In the genomic region with DNA sequence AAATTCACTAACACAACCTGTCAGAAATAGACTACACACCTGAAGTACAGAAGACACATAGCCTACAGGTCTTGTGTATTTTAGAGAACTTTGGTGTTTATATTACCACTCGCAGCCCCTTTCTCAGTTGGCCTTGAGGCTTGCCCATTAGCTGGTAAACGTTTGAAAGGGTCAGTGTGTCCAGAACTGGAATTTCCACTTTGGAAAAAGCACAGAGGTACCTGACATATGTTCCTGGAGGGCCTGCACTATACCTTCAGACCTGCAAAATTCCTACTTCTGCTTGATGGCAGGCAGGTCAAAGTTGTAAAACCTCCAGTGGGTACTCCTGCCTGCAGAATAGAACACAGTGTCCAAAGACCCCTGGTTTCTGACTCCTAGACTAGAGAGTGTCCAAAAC, we compare ENCODE assay signal across 13 cellular contexts. TPM values are rescaled to one million over a fixed set of nuclear protein-coding genes. Genes with fewer than 3 reads are reported as not detected.
DNase-seq lines count a peak whose midpoint lies in the region; ATAC-seq and TF ChIP-seq lines count a peak whose summit lies in the region.
"Had no signal": no experiment of that assay in that cellular context is flagged by ENCODE, and none has a peak within 500 bp of the region (broad histone marks: within the 10 kb centered on the region; RNA-seq: fewer than 3 reads in every experiment).

No MANE protein-coding gene starts in this region.

- H4K20me1 ChIP-seq in hepatocyte (ENCODE audit: insufficient read depth, poor library complexity, severe bottlenecking), result peaks cover 17% of the 10 kb centered on the region

- H3K27ac Mint-ChIP-seq in activated naive CD8-positive, alpha-beta T cell, result no peak overlapping the region
- H3K27ac Mint-ChIP-seq in activated naive CD8-positive, alpha-beta T cell treated with anti-CD3 and anti-CD28 coated beads, Interleukin-2, amount 50 U/mL, for 24 hours, result no peak overlapping the region
- H3K27ac Mint-ChIP-seq in WTC11, result no peak overlapping the region

- peaks cover 5% of the 10 kb centered on the region for H3K27me3 ChIP-seq in hepatocyte
- peaks cover 3% of the 10 kb centered on the region for H3K27me3 ChIP-seq in skeletal muscle satellite cell (ENCODE audit: control insufficient read depth, insufficient read depth, low read length)
- H3K27me3 ChIP-seq: Peyer's patch had no signal

- H3K9me3 ChIP-seq in hepatocyte (ENCODE audit: low read depth), result no peaks in the 10 kb centered on the region
- H3K9me3 ChIP-seq in skeletal muscle satellite cell (replicated peaks; ENCODE audit: low read length), result no peaks in the 10 kb centered on the region
- H3K9me3 ChIP-seq: Peyer's patch had no signal

- no peak for DNase-seq in activated naive CD8-positive, alpha-beta T cell treated with anti-CD3 and anti-CD28 coated beads, Interleukin-2, amount 50 U/mL, for 24 hours
- DNase-seq in WTC11 (ENCODE audit: low spot score) (no peak), hepatocyte (ENCODE audit: low spot score) (no peak), NCI-H345 (lab: John Stamatoyannopoulos, UW) (no peak), NCI-H1105 treated with DMSO at 0.1 percent for 48 hours (lab: John Stamatoyannopoulos, UW) (no peak)
- DNase-seq in activated CD4-positive, alpha-beta T cell treated with anti-CD3 and anti-CD28 coated beads, Interleukin-2, amount 50 U/mL, for 4 hours, result no peak
- DNase-seq: activated naive CD4-positive, alpha-beta T cell treated with Interleukin-2 at 50 U/mL for 16 hours; EL; NCI-H2171; Peyer's patch; T-helper 9 cell had no signal

- H3K27ac ChIP-seq in hepatocyte, result no peak overlapping the region
- H3K27ac ChIP-seq: Peyer's patch had no signal

- peaks cover 58% of the 10 kb centered on the region for H3K79me2 ChIP-seq in hepatocyte

- H3K4me2 ChIP-seq in hepatocyte (peak overlapping the region; percentile 100), skeletal muscle satellite cell (ENCODE audit: low read length) (peak overlapping the region; percentile 69)

- H3K9me2 ChIP-seq in hepatocyte (replicated peaks; ENCODE audit: insufficient read depth), result no peaks in the 10 kb centered on the region

- H3K4me1 Mint-ChIP-seq in activated naive CD8-positive, alpha-beta T cell (ENCODE audit: low read depth), result peaks cover 48% of the 10 kb centered on the region
- peaks cover 27% of the 10 kb centered on the region for H3K4me1 Mint-ChIP-seq in activated naive CD8-positive, alpha-beta T cell treated with anti-CD3 and anti-CD28 coated beads, Interleukin-2, amount 50 U/mL, for 24 hours
- H3K4me1 Mint-ChIP-seq in WTC11, result peaks cover 51% of the 10 kb centered on the region

- ATAC-seq in activated naive CD8-positive, alpha-beta T cell treated with anti-CD3 and anti-CD28 coated beads, Interleukin-2, amount 50 U/mL, for 24 hours, result no peak
- no peak for ATAC-seq in WTC11

- H3K4me3 ChIP-seq in hepatocyte (no peak overlapping the region), skeletal muscle satellite cell (ENCODE audit: low read length) (peak overlapping the region; percentile 41)
- H3K4me3 ChIP-seq: Peyer's patch had no signal

- H3K36me3 Mint-ChIP-seq in activated naive CD8-positive, alpha-beta T cell, result no peaks in the 10 kb centered on the region
- H3K36me3 Mint-ChIP-seq in activated naive CD8-positive, alpha-beta T cell treated with anti-CD3 and anti-CD28 coated beads, Interleukin-2, amount 50 U/mL, for 24 hours (ENCODE audit: low read depth), result no peaks in the 10 kb centered on the region
- no peaks in the 10 kb centered on the region; the same call in 1 of the 2 replicates for H3K36me3 Mint-ChIP-seq in WTC11

- no peaks in the 10 kb centered on the region for H3K36me3 ChIP-seq in hepatocyte (replicated peaks; ENCODE audit: insufficient read depth, low read depth)
- H3K36me3 ChIP-seq in skeletal muscle satellite cell (ENCODE audit: insufficient read depth, low read length), result no peaks in the 10 kb centered on the region
- H3K36me3 ChIP-seq: Peyer's patch had no signal

- 24% methylated on average over 2 of the region's 2 CpGs for WGBS in hepatocyte (ENCODE audit: low lambda C conversion rate, missing lambda C conversion rate)

- CTCF ChIA-PET in WTC11 (lab: Charles Lee), result no interaction called here

- TF ChIP-seq CTCF in WTC11 (IDR thresholded peaks at IDR 0.05), result no peak
- TF ChIP-seq CTCF in hepatocyte (IDR thresholded peaks at IDR 0.05; ENCODE audit: poor library complexity), result no peak

- peak overlapping the region; percentile 73 for H3K4me3 Mint-ChIP-seq in activated naive CD8-positive, alpha-beta T cell
- H3K4me3 Mint-ChIP-seq in activated naive CD8-positive, alpha-beta T cell treated with anti-CD3 and anti-CD28 coated beads, Interleukin-2, amount 50 U/mL, for 24 hours, result no peak overlapping the region
- H3K4me3 Mint-ChIP-seq in WTC11, result peak overlapping the region; percentile 80

- no peaks in the 10 kb centered on the region for H3K9me3 Mint-ChIP-seq in activated naive CD8-positive, alpha-beta T cell (ENCODE audit: low read depth)
- H3K9me3 Mint-ChIP-seq in activated naive CD8-positive, alpha-beta T cell treated with anti-CD3 and anti-CD28 coated beads, Interleukin-2, amount 50 U/mL, for 24 hours, result no peaks in the 10 kb centered on the region
- no peaks in the 10 kb centered on the region for H3K9me3 Mint-ChIP-seq in WTC11

- peaks cover 2% of the 10 kb centered on the region for H3K27me3 Mint-ChIP-seq in activated naive CD8-positive, alpha-beta T cell
- H3K27me3 Mint-ChIP-seq in activated naive CD8-positive, alpha-beta T cell treated with anti-CD3 and anti-CD28 coated beads, Interleukin-2, amount 50 U/mL, for 24 hours, result peaks cover 9% of the 10 kb centered on the region
- peaks cover 38% of the 10 kb centered on the region for H3K27me3 Mint-ChIP-seq in WTC11 (ENCODE audit: low read depth)

- no peak overlapping the region for H3K9ac ChIP-seq in skeletal muscle satellite cell (ENCODE audit: low read depth, low read length)

- no peak overlapping the region for H2AFZ ChIP-seq in hepatocyte

- POLR2A ChIA-PET in WTC11 (lab: Charles Lee), result no interaction called here

- H3K4me1 ChIP-seq in hepatocyte (ENCODE audit: insufficient read depth), result peaks cover 33% of the 10 kb centered on the region
- H3K4me1 ChIP-seq in skeletal muscle satellite cell (ENCODE audit: control insufficient read depth, insufficient read depth, low read length), result peaks cover 31% of the 10 kb centered on the region

TF ChIP-seq in WTC11, 78 proteins besides CTCF, POLR2A, EP300 and RAD21 (continues in another document):
- TF ChIP-seq KAT7 (CRISPR knock-in tag; IDR thresholded peaks at IDR 0.05; ENCODE audit: borderline replicate concordance) (no peak), IRF2 (CRISPR knock-in tag; IDR thresholded peaks at IDR 0.05; ENCODE audit: borderline replicate concordance, low read depth) (no peak), NR1H2 (CRISPR knock-in tag; IDR thresholded peaks at IDR 0.05) (no peak)
- TF ChIP-seq, protein P1, sequence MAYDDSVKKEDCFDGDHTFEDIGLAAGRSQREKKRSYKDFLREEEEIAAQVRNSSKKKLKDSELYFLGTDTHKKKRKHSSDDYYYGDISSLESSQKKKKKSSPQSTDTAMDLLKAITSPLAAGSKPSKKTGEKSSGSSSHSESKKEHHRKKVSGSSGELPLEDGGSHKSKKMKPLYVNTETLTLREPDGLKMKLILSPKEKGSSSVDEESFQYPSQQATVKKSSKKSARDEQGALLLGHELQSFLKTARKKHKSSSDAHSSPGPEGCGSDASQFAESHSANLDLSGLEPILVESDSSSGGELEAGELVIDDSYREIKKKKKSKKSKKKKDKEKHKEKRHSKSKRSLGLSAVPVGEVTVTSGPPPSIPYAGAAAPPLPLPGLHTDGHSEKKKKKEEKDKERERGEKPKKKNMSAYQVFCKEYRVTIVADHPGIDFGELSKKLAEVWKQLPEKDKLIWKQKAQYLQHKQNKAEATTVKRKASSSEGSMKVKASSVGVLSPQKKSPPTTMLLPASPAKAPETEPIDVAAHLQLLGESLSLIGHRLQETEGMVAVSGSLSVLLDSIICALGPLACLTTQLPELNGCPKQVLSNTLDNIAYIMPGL (CRISPR knock-in tag; IDR thresholded peaks at IDR 0.05), result no peak
- TF ChIP-seq, protein P2, sequence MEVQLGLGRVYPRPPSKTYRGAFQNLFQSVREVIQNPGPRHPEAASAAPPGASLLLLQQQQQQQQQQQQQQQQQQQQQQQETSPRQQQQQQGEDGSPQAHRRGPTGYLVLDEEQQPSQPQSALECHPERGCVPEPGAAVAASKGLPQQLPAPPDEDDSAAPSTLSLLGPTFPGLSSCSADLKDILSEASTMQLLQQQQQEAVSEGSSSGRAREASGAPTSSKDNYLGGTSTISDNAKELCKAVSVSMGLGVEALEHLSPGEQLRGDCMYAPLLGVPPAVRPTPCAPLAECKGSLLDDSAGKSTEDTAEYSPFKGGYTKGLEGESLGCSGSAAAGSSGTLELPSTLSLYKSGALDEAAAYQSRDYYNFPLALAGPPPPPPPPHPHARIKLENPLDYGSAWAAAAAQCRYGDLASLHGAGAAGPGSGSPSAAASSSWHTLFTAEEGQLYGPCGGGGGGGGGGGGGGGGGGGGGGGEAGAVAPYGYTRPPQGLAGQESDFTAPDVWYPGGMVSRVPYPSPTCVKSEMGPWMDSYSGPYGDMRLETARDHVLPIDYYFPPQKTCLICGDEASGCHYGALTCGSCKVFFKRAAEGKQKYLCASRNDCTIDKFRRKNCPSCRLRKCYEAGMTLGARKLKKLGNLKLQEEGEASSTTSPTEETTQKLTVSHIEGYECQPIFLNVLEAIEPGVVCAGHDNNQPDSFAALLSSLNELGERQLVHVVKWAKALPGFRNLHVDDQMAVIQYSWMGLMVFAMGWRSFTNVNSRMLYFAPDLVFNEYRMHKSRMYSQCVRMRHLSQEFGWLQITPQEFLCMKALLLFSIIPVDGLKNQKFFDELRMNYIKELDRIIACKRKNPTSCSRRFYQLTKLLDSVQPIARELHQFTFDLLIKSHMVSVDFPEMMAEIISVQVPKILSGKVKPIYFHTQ (CRISPR knock-in tag; IDR thresholded peaks at IDR 0.05), result no peak

RNA-seq across cellular contexts. Expression of a gene that starts 3.0 kb away (rescaled TPM):
- 16.9 to 23.3 TPM (median 18.7 TPM) in 3 replicates for total RNA-seq in WTC11 (2021)
- total RNA-seq in hepatocyte, result 12.0 and 13.8 TPM in 2 replicates
- 5.4 and 7.5 TPM in 2 replicates for polyA plus RNA-seq in hepatocyte
- total RNA-seq in skeletal muscle satellite cell (2012; rRNA removed), result 7.2 and 8.9 TPM in 2 replicates
